19 cellular contexts compared by ENCODE assay signal in the genomic region with DNA sequence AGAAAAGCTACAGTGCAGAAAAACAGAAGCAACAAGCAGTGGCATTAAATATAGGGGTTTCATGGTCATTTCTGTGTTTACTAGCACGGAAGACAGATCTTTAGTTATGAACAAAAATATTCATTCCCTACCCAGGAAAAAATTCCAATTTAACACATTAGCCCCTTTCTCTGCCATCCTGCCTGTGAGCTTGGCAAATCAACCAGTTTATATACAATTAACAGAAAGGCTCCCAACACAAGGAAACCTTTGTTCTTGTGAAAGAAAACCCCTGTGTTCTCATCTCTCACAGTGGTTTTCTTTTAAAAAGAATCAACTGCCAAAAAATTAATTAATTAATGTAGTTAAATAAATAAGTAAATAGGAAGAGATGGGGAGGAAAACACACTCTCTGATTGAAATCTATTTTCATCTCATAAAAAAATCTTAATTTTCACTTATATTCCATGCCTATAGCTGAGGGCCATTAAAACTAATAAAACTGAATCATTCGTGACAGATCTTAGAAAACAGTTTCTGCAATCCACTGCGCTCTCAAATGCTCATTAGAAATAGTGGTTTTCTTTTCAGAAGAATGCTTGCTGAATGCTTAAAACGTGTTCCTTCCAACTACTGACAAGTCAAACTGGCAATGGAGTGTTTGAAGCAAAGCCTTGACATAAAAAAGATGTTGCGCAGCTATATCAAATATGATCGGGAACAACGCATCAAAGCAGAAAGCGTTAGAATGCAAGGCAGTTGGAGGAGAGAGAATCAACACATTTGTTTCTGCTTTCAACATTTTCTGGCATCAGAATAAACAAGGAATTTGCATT.
"Had no signal": no experiment of that assay in that cellular context is flagged by ENCODE, and none has a peak within 500 bp of the region (broad histone marks: within the 10 kb centered on the region; RNA-seq: fewer than 3 reads in every experiment).

No MANE protein-coding gene starts in this region.

- H3K4me1 ChIP-seq: parathyroid adenoma, upper lobe of left lung had no signal

- ATAC-seq: activated CD8-positive, alpha-beta T cell treated with anti-CD3 and anti-CD28 coated beads for 36 hours; left ventricle myocardium superior; stimulated activated naive B cell treated with anti-CD40 and anti-IgM and Interleukin-4, amounts not matched to agents 10 μg/mL and 1 μg/mL and 100 μg/mL, for 72 hours; T-cell had no signal

- H3K4me3 ChIP-seq: coronary artery, upper lobe of left lung had no signal

- H3K27ac ChIP-seq: coronary artery, parathyroid adenoma, upper lobe of left lung, WERI-Rb-1 had no signal

- H3K36me3 ChIP-seq: upper lobe of left lung, WERI-Rb-1 had no signal

- DNase-seq: activated CD4-positive, alpha-beta T cell treated with anti-CD3 and anti-CD28 coated beads, Interleukin-2, amount 10 ng/mL, durations not matched to agents 7 days and 5 days; activated CD4-positive, CD25-positive, alpha-beta regulatory T cell treated with anti-CD3 and anti-CD28 coated beads, Interleukin-2, amount 50 U/mL, for 72 hours; activated CD8-positive, alpha-beta T cell treated with anti-CD3 and anti-CD28 coated beads for 36 hours; activated gamma-delta T cell treated with Interleukin-2 at 50 U/mL for 16 hours; aorta; endodermal cell; immature natural killer cell; kidney glomerular epithelial cell; left ventricle myocardium superior; mammary epithelial cell; nephron progenitor cell; stimulated activated CD4-positive, alpha-beta T cell treated with anti-CD3 and anti-CD28 coated beads, Interleukin-2, amount 100 ng/mL, for 48 hours; stimulated activated CD8-positive, alpha-beta memory T cell treated with anti-CD3 and anti-CD28 coated beads, Interleukin-4, amount 100 ng/mL, for 48 hours; stimulated activated naive B cell treated with anti-CD40 and anti-IgM and Interleukin-4, amounts not matched to agents 10 μg/mL and 1 μg/mL and 100 μg/mL, for 72 hours; T-cell; upper lobe of left lung; WERI-Rb-1 had no signal

- H3K27me3 ChIP-seq: upper lobe of left lung had no signal

- H3K9me3 ChIP-seq: upper lobe of left lung had no signal
